ENCODE assay signal across 8 cellular contexts in genomic region chr5:68214472-68215207, GRCh38. TPM values are rescaled to one million over a fixed set of nuclear protein-coding genes. Genes with fewer than 3 reads are reported as not detected.
DNase-seq lines count a peak whose midpoint lies in the region; ATAC-seq lines count a peak whose summit lies in the region.

No MANE protein-coding gene starts in this region.

- WGBS in mesodermal cell (ENCODE audit: insufficient coverage in 2 of 2), 2 experiments: 2% methylated on average over 12 to 18 of the region's 37 CpGs

- ATAC-seq in GM19395 (IDR thresholded peaks at IDR 0.05; ENCODE audit: unreplicated experiment): peak; percentile 21

- no peak for DNase-seq in CD8-positive, alpha-beta memory T cell
- DNase-seq in NAMALWA (ENCODE audit: low spot score) (peak; percentile 20), caudate nucleus (lab: John Stamatoyannopoulos, UW) (peak in 6 of 61 donors; percentile 26 to 72 (median 40)), NCI-H2107 treated with DMSO at 0.1 percent for 48 hours (lab: John Stamatoyannopoulos, UW; ENCODE audit: unreplicated experiment) (no peak), NCI-H2196 (lab: John Stamatoyannopoulos, UW; ENCODE audit: unreplicated experiment) (no peak), NCI-H1694 (lab: John Stamatoyannopoulos, UW) (no peak)

- peaks cover 29% of the 10 kb centered on the region for H3K4me1 ChIP-seq in CD8-positive, alpha-beta memory T cell (ENCODE audit: insufficient read depth, low read length)
- peaks cover 5% of the 10 kb centered on the region for H3K4me1 ChIP-seq in mesodermal cell (ENCODE audit: control insufficient read depth, insufficient read depth, low read length, poor library complexity, severe bottlenecking)

- H3K9me3 Mint-ChIP-seq in CD8-positive, alpha-beta memory T cell: peaks cover 0 to 7% (median 5%) of the 10 kb centered on the region in 5 donors

- H3K27ac Mint-ChIP-seq in CD8-positive, alpha-beta memory T cell: peak overlapping the region; percentile 86 to 96 (median 92)

- CTCF ChIA-PET in CD8-positive, alpha-beta memory T cell (lab: Charles Lee): interaction anchor here (0.7 to 4.6 kb wide), 9 partner anchors 9 to 250 kb away, joined by 3 to 25 read pairs (median 4); no protein-coding TSS in a partner anchor

- no peaks in the 10 kb centered on the region for H3K36me3 ChIP-seq in CD8-positive, alpha-beta memory T cell (ENCODE audit: insufficient read depth, low read length)
- H3K36me3 ChIP-seq in mesodermal cell (ENCODE audit: control insufficient read depth, insufficient read depth, low read length): no peaks in the 10 kb centered on the region

- H3K27me3 Mint-ChIP-seq in CD8-positive, alpha-beta memory T cell: no peaks in the 10 kb centered on the region

- H3K36me3 Mint-ChIP-seq in CD8-positive, alpha-beta memory T cell: peaks cover 3 to 24% (median 8%) of the 10 kb centered on the region in 3 donors

- POLR2A ChIA-PET in CD8-positive, alpha-beta memory T cell (lab: Charles Lee): interaction anchor here (0.5 to 3.7 kb wide), 11 partner anchors 15 to 1049 kb away, joined by 3 to 20 read pairs (median 4); no protein-coding TSS in a partner anchor

- peak overlapping the region; percentile 85 for H3K4me3 ChIP-seq in CD8-positive, alpha-beta memory T cell (ENCODE audit: low read length)
- peak overlapping the region; percentile 84 for H3K4me3 ChIP-seq in mesodermal cell (ENCODE audit: extremely low read depth, insufficient read depth, low read length, poor library complexity, severe bottlenecking)

- H3K4me1 Mint-ChIP-seq in CD8-positive, alpha-beta memory T cell: peaks cover 40% of the 10 kb centered on the region in 3 donors

- no peaks in the 10 kb centered on the region for H3K9me3 ChIP-seq in CD8-positive, alpha-beta memory T cell (ENCODE audit: low read length)
- H3K9me3 ChIP-seq in mesodermal cell (ENCODE audit: control insufficient read depth, low read length): peaks cover 19% of the 10 kb centered on the region

- H3K4me3 Mint-ChIP-seq in CD8-positive, alpha-beta memory T cell: peak overlapping the region; percentile 88 to 96 (median 91)

- H3K27me3 ChIP-seq in CD8-positive, alpha-beta memory T cell (ENCODE audit: insufficient read depth, low read length, poor library complexity, severe bottlenecking): no peaks in the 10 kb centered on the region

- H3K27ac ChIP-seq in CD8-positive, alpha-beta memory T cell (ENCODE audit: low read depth, low read length): peak overlapping the region; percentile 77
- H3K27ac ChIP-seq in caudate nucleus (ENCODE audit: low read depth, low read length) (peak overlapping the region; percentile 91), mesodermal cell (ENCODE audit: low read depth, low read length, severe bottlenecking) (peak overlapping the region; percentile 94)

RNA-seq across cellular contexts. Expression of gene PIK3R1, which starts 0.9 kb away (rescaled TPM):
- total RNA-seq in CD8-positive, alpha-beta memory T cell: 10 to 100 TPM; 46.9 to 47.9 TPM
- polyA plus RNA-seq in CD8-positive, alpha-beta memory T cell: 75.9 TPM
- polyA plus RNA-seq in mesodermal cell (2013, experiment 1 of 2): 12.6 TPM
- polyA plus RNA-seq in mesodermal cell (2013, experiment 2 of 2): 13.0 TPM
